Comparison of ENCODE assay signal across 2 cellular contexts in the genomic region with DNA sequence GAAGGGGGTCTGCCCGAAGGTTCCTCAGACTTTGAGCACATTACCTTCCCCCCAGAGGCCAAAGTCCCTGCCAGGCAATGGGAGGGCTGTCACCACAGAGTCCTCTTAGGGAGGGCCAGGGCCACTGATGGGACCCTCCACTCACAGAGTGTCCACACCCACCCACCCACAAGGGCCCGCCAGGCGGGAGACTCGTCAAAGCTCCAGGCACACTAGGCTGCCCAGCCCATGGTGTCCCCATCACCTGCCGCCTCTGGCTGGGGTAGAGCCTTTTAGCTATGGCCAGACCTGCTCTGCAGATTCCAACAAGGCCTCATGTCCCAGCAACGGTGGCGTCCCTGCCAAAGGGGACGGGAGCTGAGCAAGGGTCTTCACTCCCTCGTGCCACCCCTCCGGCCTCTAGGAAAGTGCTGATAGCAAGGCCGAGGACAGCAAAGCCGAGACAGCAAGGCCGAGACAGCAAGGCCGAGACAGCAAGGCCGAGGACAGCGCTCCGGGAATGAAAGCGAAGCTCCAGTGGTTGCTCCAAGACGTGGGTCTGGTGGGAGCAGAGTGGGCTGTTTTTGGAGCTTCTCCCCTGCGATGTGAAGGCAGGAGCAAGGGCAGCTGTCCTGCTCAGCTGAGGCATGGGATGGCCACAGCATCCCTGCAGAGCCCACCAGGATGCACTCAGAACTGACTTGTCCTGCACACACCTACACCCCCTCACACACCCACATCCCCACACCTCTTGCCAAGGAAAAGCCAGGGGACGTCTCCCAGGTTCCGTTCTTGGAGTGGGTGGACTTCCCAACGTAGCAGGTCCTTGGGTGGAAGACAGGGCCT.
TF ChIP-seq lines count a peak whose summit lies in the region.

No MANE protein-coding gene starts in this region.

TF ChIP-seq in H1, 55 proteins besides CTCF, POLR2A, EP300 and RAD21:
- TF ChIP-seq FOSL1 (IDR thresholded peaks at IDR 0.05; ENCODE audit: insufficient read depth, low read depth, low read length) (no peak), SIRT6 (IDR thresholded peaks at IDR 0.05; ENCODE audit: low read length) (no peak), POU5F1 (IDR thresholded peaks at IDR 0.05; ENCODE audit: low read depth, low read length) (no peak), SUZ12 (IDR thresholded peaks at IDR 0.05; ENCODE audit: low read length) (no peak), CBX8 (IDR thresholded peaks at IDR 0.05; ENCODE audit: borderline replicate concordance, low read depth, low read length) (no peak), KDM1A (IDR thresholded peaks at IDR 0.05; ENCODE audit: borderline replicate concordance, low read length) (no peak), CEBPB (IDR thresholded peaks at IDR 0.05; ENCODE audit: low read depth, low read length) (no peak), SIN3A (conservative IDR thresholded peaks at IDR 0.05 in 1 of 2, IDR thresholded peaks at IDR 0.05 in 1 of 2; ENCODE audit: low read depth in 1 of 2, low read length in 2 of 2) (no peak), JUND (IDR thresholded peaks at IDR 0.05; ENCODE audit: low read length) (no peak), BRCA1 (IDR thresholded peaks at IDR 0.05; ENCODE audit: low read depth, low read length) (no peak), TCF12 (IDR thresholded peaks at IDR 0.05; ENCODE audit: low read depth, low read length) (no peak), NANOG (IDR thresholded peaks at IDR 0.05; ENCODE audit: insufficient read depth, low read depth, low read length, poor library complexity, severe bottlenecking) (no peak), SRF (IDR thresholded peaks at IDR 0.05; ENCODE audit: low read depth, low read length) (no peak), ASH2L (IDR thresholded peaks at IDR 0.05; ENCODE audit: low read length) (no peak), SP2 (IDR thresholded peaks at IDR 0.05; ENCODE audit: low read length) (no peak)
- TF ChIP-seq, protein P1, sequence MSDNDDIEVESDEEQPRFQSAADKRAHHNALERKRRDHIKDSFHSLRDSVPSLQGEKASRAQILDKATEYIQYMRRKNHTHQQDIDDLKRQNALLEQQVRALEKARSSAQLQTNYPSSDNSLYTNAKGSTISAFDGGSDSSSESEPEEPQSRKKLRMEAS (IDR thresholded peaks at IDR 0.05), result no peak
- TF ChIP-seq, protein P2, sequence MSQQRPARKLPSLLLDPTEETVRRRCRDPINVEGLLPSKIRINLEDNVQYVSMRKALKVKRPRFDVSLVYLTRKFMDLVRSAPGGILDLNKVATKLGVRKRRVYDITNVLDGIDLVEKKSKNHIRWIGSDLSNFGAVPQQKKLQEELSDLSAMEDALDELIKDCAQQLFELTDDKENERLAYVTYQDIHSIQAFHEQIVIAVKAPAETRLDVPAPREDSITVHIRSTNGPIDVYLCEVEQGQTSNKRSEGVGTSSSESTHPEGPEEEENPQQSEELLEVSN (IDR thresholded peaks at IDR 0.05), result no peak
- TF ChIP-seq, protein P3, sequence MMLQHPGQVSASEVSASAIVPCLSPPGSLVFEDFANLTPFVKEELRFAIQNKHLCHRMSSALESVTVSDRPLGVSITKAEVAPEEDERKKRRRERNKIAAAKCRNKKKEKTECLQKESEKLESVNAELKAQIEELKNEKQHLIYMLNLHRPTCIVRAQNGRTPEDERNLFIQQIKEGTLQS (IDR thresholded peaks at IDR 0.05; ENCODE audit: insufficient read depth, low read depth, low read length), result no peak

TF ChIP-seq in HepG2, 621 proteins besides CTCF, POLR2A, EP300 and RAD21:
- TF ChIP-seq, protein P4, sequence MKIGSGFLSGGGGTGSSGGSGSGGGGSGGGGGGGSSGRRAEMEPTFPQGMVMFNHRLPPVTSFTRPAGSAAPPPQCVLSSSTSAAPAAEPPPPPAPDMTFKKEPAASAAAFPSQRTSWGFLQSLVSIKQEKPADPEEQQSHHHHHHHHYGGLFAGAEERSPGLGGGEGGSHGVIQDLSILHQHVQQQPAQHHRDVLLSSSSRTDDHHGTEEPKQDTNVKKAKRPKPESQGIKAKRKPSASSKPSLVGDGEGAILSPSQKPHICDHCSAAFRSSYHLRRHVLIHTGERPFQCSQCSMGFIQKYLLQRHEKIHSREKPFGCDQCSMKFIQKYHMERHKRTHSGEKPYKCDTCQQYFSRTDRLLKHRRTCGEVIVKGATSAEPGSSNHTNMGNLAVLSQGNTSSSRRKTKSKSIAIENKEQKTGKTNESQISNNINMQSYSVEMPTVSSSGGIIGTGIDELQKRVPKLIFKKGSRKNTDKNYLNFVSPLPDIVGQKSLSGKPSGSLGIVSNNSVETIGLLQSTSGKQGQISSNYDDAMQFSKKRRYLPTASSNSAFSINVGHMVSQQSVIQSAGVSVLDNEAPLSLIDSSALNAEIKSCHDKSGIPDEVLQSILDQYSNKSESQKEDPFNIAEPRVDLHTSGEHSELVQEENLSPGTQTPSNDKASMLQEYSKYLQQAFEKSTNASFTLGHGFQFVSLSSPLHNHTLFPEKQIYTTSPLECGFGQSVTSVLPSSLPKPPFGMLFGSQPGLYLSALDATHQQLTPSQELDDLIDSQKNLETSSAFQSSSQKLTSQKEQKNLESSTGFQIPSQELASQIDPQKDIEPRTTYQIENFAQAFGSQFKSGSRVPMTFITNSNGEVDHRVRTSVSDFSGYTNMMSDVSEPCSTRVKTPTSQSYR (CRISPR knock-in tag; IDR thresholded peaks at IDR 0.05; ENCODE audit: borderline replicate concordance), result 0 out of 2 replicates have a peak, but pooled peaks have one; percentile 30
- TF ChIP-seq ATM (IDR thresholded peaks at IDR 0.05; ENCODE audit: borderline replicate concordance) (no peak), HNF4A (CRISPR knock-in tag; IDR thresholded peaks at IDR 0.05) (peak; percentile 22; the same call in 1 of the 2 replicates), TCF7 (IDR thresholded peaks at IDR 0.05; ENCODE audit: low read depth) (no peak), ZEB1 (IDR thresholded peaks at IDR 0.05; ENCODE audit: insufficient replicate concordance, low read depth) (no peak), HNRNPL (IDR thresholded peaks at IDR 0.05; ENCODE audit: low read depth, low read length) (0 out of 2 replicates have a peak, but pooled peaks have one; percentile 5)
